In the genomic region with DNA sequence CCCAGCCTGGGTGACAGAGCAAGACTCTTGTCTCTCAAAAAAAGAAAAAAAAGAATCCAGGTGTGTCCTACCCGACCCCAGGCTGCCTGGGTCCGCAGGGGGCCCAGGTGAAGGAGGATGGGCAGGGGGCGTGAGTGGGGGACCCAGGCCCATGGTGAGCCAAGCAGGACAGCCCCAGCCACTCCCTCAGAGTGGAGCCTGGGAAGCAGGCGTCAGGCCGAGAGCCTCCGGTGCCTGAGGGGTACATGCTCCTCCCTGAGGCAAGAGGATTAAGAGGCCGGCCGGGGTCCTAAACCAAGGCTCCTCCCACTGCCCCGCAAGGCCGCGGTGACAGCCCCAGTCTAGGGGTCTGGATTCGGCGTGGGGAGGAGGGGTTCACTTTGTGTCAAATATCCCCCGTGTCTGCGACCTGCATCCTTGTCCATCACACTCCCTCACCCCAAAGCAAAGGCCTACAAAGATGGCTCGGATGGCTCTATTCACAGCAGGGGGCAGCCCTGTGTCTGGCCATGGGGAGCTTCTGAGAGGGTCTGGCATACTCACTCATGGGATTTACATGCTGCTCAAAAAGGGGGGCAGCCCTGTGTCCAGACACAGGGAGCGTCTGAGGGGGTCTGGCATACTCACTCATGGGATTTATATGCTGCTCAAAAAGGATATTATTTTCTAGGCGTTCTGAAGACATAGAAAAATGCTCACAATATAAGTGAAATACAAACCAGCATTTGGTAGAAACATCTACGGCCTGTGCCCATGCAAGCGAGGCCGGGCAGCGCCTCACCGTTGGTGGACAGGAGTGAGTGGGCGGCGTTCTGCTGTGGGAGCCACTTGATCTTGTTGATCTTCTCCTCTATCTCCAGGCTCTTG, we compare ENCODE assay signal across 21 cellular contexts.
"Had no signal": no experiment of that assay in that cellular context is flagged by ENCODE, and none has a peak within 500 bp of the region (broad histone marks: within the 10 kb centered on the region; RNA-seq: fewer than 3 reads in every experiment).

No MANE protein-coding gene starts in this region.

- H3K36me3 Mint-ChIP-seq: stimulated activated effector memory CD8-positive, alpha-beta T cell treated with anti-CD3 and anti-CD28 coated beads, Interleukin-12 subunit alpha, Interleukin-12 subunit beta, amount 100 ng/mL, for 72 hours had no signal

- DNase-seq: activated CD4-positive, alpha-beta T cell treated with anti-CD3 and anti-CD28 coated beads, Interleukin-2, amount 10 ng/mL, durations not matched to agents 24 days and 14 days; activated CD4-positive, CD25-positive, alpha-beta regulatory T cell; activated CD8-positive, alpha-beta T cell treated with anti-CD3 and anti-CD28 coated beads for 36 hours; activated naive CD4-positive, alpha-beta T cell; activated T-cell treated with anti-CD3 and anti-CD28 coated beads, Interleukin-2, amount 50 U/mL, for 1 hour; cortex of kidney; effector CD4-positive, alpha-beta T cell; small intestine; stimulated activated CD4-positive, alpha-beta T cell treated with anti-CD3 and anti-CD28 coated beads, Interleukin-4, amount 100 ng/mL, for 1 hour had no signal

- H3K4me1 Mint-ChIP-seq: activated CD4-positive, alpha-beta T cell treated with anti-CD3 and anti-CD28 coated beads, Interleukin-2, amount 10 ng/mL, durations not matched to agents 24 days and 14 days; activated T-helper 17 cell treated with anti-CD3 and anti-CD28 coated beads, Interleukin-2, amount 50 U/mL, for 72 hours had no signal

- H3K27ac Mint-ChIP-seq: activated CD4-positive, alpha-beta T cell treated with anti-CD3 and anti-CD28 coated beads, Interleukin-2, amount 10 ng/mL, durations not matched to agents 24 days and 14 days; activated CD8-positive, alpha-beta T cell treated with anti-CD3 and anti-CD28 coated beads for 36 hours; activated T-helper 17 cell treated with anti-CD3 and anti-CD28 coated beads, Interleukin-2, amount 50 U/mL, for 72 hours; stimulated activated effector memory CD8-positive, alpha-beta T cell treated with anti-CD3 and anti-CD28 coated beads, Interleukin-12 subunit alpha, Interleukin-12 subunit beta, amount 100 ng/mL, for 72 hours; T-helper 2 cell treated with Interferon-gamma antibody and Interleukin-4, amounts not matched to agents 5 μg/mL and 100 μg/mL, for 36 hours had no signal

- H3K9me3 Mint-ChIP-seq: activated CD4-positive, alpha-beta T cell treated with anti-CD3 and anti-CD28 coated beads, Interleukin-2, amount 10 ng/mL, durations not matched to agents 24 days and 14 days; activated CD8-positive, alpha-beta T cell treated with anti-CD3 and anti-CD28 coated beads for 36 hours; activated T-helper 17 cell treated with anti-CD3 and anti-CD28 coated beads, Interleukin-2, amount 50 U/mL, for 72 hours; stimulated activated effector memory CD8-positive, alpha-beta T cell treated with anti-CD3 and anti-CD28 coated beads, Interleukin-12 subunit alpha, Interleukin-12 subunit beta, amount 100 ng/mL, for 72 hours; T-helper 2 cell treated with Interferon-gamma antibody and Interleukin-4, amounts not matched to agents 5 μg/mL and 100 μg/mL, for 36 hours had no signal

- ATAC-seq: activated CD8-positive, alpha-beta T cell treated with anti-CD3 and anti-CD28 coated beads for 36 hours; activated T-helper 17 cell treated with anti-CD3 and anti-CD28 coated beads, Interleukin-2, amount 50 U/mL, for 72 hours; heart left ventricle; left lobe of liver; psoas muscle; right lobe of liver; stimulated activated effector memory CD8-positive, alpha-beta T cell treated with anti-CD3 and anti-CD28 coated beads, Interleukin-12 subunit alpha, Interleukin-12 subunit beta, amount 100 ng/mL, for 72 hours had no signal

- H3K27ac ChIP-seq: ascending aorta, heart left ventricle, psoas muscle, right lobe of liver, thoracic aorta, upper lobe of left lung had no signal

- H3K4me3 Mint-ChIP-seq: activated CD4-positive, alpha-beta T cell treated with anti-CD3 and anti-CD28 coated beads, Interleukin-2, amount 10 ng/mL, durations not matched to agents 24 days and 14 days; activated CD8-positive, alpha-beta T cell treated with anti-CD3 and anti-CD28 coated beads for 36 hours; activated T-helper 17 cell treated with anti-CD3 and anti-CD28 coated beads, Interleukin-2, amount 50 U/mL, for 72 hours; stimulated activated effector memory CD8-positive, alpha-beta T cell treated with anti-CD3 and anti-CD28 coated beads, Interleukin-12 subunit alpha, Interleukin-12 subunit beta, amount 100 ng/mL, for 72 hours; T-helper 2 cell treated with Interferon-gamma antibody and Interleukin-4, amounts not matched to agents 5 μg/mL and 100 μg/mL, for 36 hours had no signal

- H3K27me3 ChIP-seq: ascending aorta, right lobe of liver had no signal

- FAIRE-seq: frontal cortex, small intestine, TTC549 had no signal

- H3K4me1 ChIP-seq: ascending aorta, heart left ventricle, psoas muscle, right lobe of liver, upper lobe of left lung had no signal

- H3K9me3 ChIP-seq: ascending aorta, heart left ventricle, psoas muscle, right lobe of liver, thoracic aorta, upper lobe of left lung had no signal

- H3K4me3 ChIP-seq: ascending aorta, heart left ventricle, psoas muscle, right lobe of liver, thoracic aorta, upper lobe of left lung had no signal

- H3K36me3 ChIP-seq: ascending aorta, heart left ventricle, right lobe of liver, thoracic aorta, upper lobe of left lung had no signal
